In genomic region chr17:75940727-75941441, GRCh38 we compare ENCODE assay signal across 8 cellular contexts. TPM values are rescaled to one million over a fixed set of nuclear protein-coding genes. Genes with fewer than 3 reads are reported as not detected.
DNase-seq lines count a peak whose midpoint lies in the region; ATAC-seq and TF ChIP-seq lines count a peak whose summit lies in the region.

Gene FBF1 (minus strand): TSS chr17:75941042. CDS start chr17:75938149, 2,893 bp downstream.

- WGBS in liver: under 1% methylated on average over 63 of the region's 63 CpGs

- H3K27ac ChIP-seq in C4-2B (peak within 1 kb of the TSS; percentile 84), liver (ENCODE audit: low read depth in 1 of 2, low read length in 2 of 2) (peak within 1 kb of the TSS; percentile 70 to 82)

- TF ChIP-seq CTCF in C4-2B (conservative IDR thresholded peaks at IDR 0.05) (no peak), liver (IDR thresholded peaks at IDR 0.05; ENCODE audit: low read depth, low read length, missing input control) (peak; percentile 6)

- peak within 1 kb of the TSS in 1 of 2 donors; percentile 72 for H3K9ac ChIP-seq in liver (ENCODE audit: low read depth in 1 of 2, low read length in 2 of 2)

- no peaks in the 10 kb centered on the region for H3K27me3 ChIP-seq in liver (ENCODE audit: control insufficient read depth in 4 of 4, insufficient read depth in 4 of 4, low read length in 3 of 4)

- TF ChIP-seq RAD21 in liver (IDR thresholded peaks at IDR 0.05): peak in 1 of 2 donors; percentile 59

- H3K9me3 ChIP-seq in liver (ENCODE audit: control insufficient read depth in 4 of 4, low read length in 3 of 4): no peaks in the 10 kb centered on the region

- peak; percentile 95 for ATAC-seq in GM19397 (IDR thresholded peaks at IDR 0.05; ENCODE audit: unreplicated experiment)
- ATAC-seq in HG03571 (IDR thresholded peaks at IDR 0.05; ENCODE audit: unreplicated experiment): peak; percentile 93

- H3K4me1 ChIP-seq in liver (ENCODE audit: control insufficient read depth in 4 of 4, insufficient read depth in 4 of 4, low read length in 3 of 4): peaks cover 0 to 17% (median 9%) of the 10 kb centered on the region in 4 donors

- peaks cover under 1 to 18% (median 12%) of the 10 kb centered on the region in 4 donors for H3K36me3 ChIP-seq in liver (ENCODE audit: control insufficient read depth in 4 of 4, insufficient read depth in 3 of 4, low read depth in 1 of 4, low read length in 3 of 4)

- H3K4me3 ChIP-seq in liver (ENCODE audit: low read depth in 1 of 3, low read length in 3 of 3): peak within 1 kb of the TSS; percentile 57 to 70 (median 63)

- DNase-seq in NCI-H82 (lab: John Stamatoyannopoulos, UW) (peak; percentile 98), dermis blood vessel endothelial cell (peak; percentile 96)
- DNase-seq in activated CD4-positive, alpha-beta T cell treated with anti-CD3 and anti-CD28 coated beads, Interleukin-2, amount 50 U/mL, for 48 hours: peak; percentile 89 to 92
- DNase-seq in stimulated activated CD4-positive, alpha-beta T cell treated with anti-CD3 and anti-CD28 coated beads, Interleukin-4, amount 100 ng/mL, for 1 hour: peak; percentile 90

TF ChIP-seq in liver, 16 proteins besides CTCF, POLR2A, EP300 and RAD21:
- TF ChIP-seq TAF1 (conservative IDR thresholded peaks at IDR 0.05) (no peak), SP1 (IDR thresholded peaks at IDR 0.05) (peak; percentile 60), FOXA1 (IDR thresholded peaks at IDR 0.05) (no peak), YY1 (IDR thresholded peaks at IDR 0.05) (peak; percentile 88), RXRA (IDR thresholded peaks at IDR 0.05) (peak; percentile 5 to 44), HNF4A (conservative IDR thresholded peaks at IDR 0.05) (peak; percentile 24 to 50), MAX (IDR thresholded peaks at IDR 0.05) (peak; percentile 93), HNF4G (IDR thresholded peaks at IDR 0.05) (peak; percentile 38), NR2F2 (IDR thresholded peaks at IDR 0.05) (no peak), ATF3 (IDR thresholded peaks at IDR 0.05) (peak; percentile 19), GABPA (IDR thresholded peaks at IDR 0.05 in 1 of 2, conservative IDR thresholded peaks at IDR 0.05 in 1 of 2) (peak in 1 of 2 donors; percentile 66), EGR1 (IDR thresholded peaks at IDR 0.05; ENCODE audit: low read depth in 2 of 2) (peak in 1 of 2 donors; percentile 21), JUND (IDR thresholded peaks at IDR 0.05) (peak in 1 of 2 donors; percentile 26), REST (IDR thresholded peaks at IDR 0.05) (no peak), FOXA2 (IDR thresholded peaks at IDR 0.05) (peak; percentile 30)
TF ChIP-seq in liver: peak in this region for 11.

RNA-seq across cellular contexts. Expression of gene FBF1, which starts in this region (rescaled TPM):
- total RNA-seq in dermis blood vessel endothelial cell: 6.2 and 11.6 TPM in 2 replicates
- total RNA-seq in liver: 1 to 10 TPM; 2.3 to 5.6 TPM
- polyA plus RNA-seq in liver: 1 to 10 TPM in 1 of 2 donors, under 1 TPM in 1; 0.39 to 1.2 TPM

Comparison
In these comparisons a context has a peak if more than half of its experiments do, and no peak if none do; other contexts are left out.
1. Peak in every context shown above with its lines: DNase-seq, ATAC-seq, H3K4me3 ChIP-seq and H3K27ac ChIP-seq.